In the genomic region with DNA sequence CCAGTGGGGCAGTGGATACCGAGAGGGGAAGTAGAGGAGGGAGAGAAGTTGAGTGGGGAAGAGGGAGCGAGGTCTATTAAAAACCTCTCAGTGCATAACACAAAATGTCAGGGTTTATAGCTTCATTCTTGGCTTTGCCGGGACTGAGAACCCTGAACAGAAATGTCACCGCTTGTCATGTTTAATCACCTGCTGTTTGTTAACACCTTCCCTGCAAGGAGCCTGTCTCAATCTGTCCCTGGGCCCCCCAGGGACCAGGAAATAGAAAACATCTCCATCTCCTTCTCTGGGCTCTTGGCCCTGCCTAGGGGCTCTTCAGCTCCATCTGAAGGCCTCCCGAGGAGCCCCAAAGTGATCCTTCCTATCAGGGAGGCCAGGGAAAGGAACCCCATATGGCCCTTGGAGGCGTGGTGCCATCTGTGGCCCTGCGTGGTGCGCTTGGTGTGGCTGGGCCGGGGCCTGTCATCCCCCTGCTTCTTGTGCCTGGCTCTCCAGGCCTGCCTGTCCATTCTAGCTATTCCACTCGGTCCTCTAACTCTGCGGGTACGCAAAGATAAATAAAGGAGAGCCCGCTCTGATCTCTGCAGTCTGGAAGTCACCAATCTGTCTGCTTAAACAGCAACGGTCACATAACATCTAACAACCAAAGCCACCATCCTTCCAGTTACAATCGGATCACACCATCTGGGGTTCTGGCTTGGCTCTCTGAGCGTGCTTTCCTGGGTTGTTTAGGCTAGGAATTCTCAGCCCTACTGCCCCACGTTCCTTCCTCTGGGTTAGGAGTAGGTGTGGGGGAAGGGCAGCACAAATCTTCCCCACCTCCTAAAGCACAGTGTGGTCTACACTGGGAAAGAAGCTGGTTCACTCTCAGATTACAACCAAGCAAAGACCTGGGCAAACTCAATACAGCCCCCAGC, we compare ENCODE assay signal across 14 cellular contexts.
DNase-seq lines count a peak whose midpoint lies in the region; ATAC-seq and TF ChIP-seq lines count a peak whose summit lies in the region.
"Had no signal": no experiment of that assay in that cellular context is flagged by ENCODE, and none has a peak within 500 bp of the region (broad histone marks: within the 10 kb centered on the region; RNA-seq: fewer than 3 reads in every experiment).

No MANE protein-coding gene starts in this region.

- 47 to 52% (median 49%) methylated on average over 17 of the region's 17 CpGs for WGBS in heart left ventricle, 4 donors
- 40 to 53% methylated on average over 2 to 17 of the region's 17 CpGs for WGBS in transverse colon (ENCODE audit: low coverage in 1 of 2), 2 donors

- TF ChIP-seq CTCF in heart left ventricle (IDR thresholded peaks at IDR 0.05) (no peak), WERI-Rb-1 (IDR thresholded peaks at IDR 0.05; ENCODE audit: low read depth, low read length) (no peak), mesothelial cell of epicardium (IDR thresholded peaks at IDR 0.05; ENCODE audit: unreplicated experiment) (no peak), transverse colon (IDR thresholded peaks at IDR 0.05) (no peak)

- DNase-seq in heart left ventricle: no peak
- no peak for DNase-seq in Right ventricle myocardium superior
- DNase-seq in WERI-Rb-1: peak; percentile 80
- DNase-seq in mesothelial cell of epicardium (ENCODE audit: low spot score in 2 of 2, unreplicated experiment in 2 of 2): no peak
- no peak for DNase-seq in transverse colon
- DNase-seq in mesenteric fat pad (ENCODE audit: low spot score): no peak
- no peak for DNase-seq in activated naive CD4-positive, alpha-beta T cell treated with Interleukin-2 at 50 U/mL for 16 hours
- DNase-seq: GDM1, NCI-H774 had no signal

- no peak overlapping the region for H3K4me3 ChIP-seq in heart left ventricle
- peak overlapping the region; percentile 7 for H3K4me3 ChIP-seq in WERI-Rb-1 (ENCODE audit: low read depth, low read length)
- no peak overlapping the region for H3K4me3 ChIP-seq in transverse colon
- H3K4me3 ChIP-seq: ascending aorta, SJSA1 had no signal

- H3K27ac Mint-ChIP-seq in mesothelial cell of epicardium: peak overlapping the region; percentile 8

- peaks cover 65% of the 10 kb centered on the region for H3K4me1 Mint-ChIP-seq in mesothelial cell of epicardium

- ATAC-seq in heart left ventricle: no peak
- no peak for ATAC-seq in Right ventricle myocardium superior (ENCODE audit: poor library complexity)
- ATAC-seq in HG03139 (IDR thresholded peaks at IDR 0.05; ENCODE audit: unreplicated experiment): no peak
- ATAC-seq: natural killer cell treated with Interleukin-12 subunit alpha and Interleukin-12 subunit beta and Interleukin-15 and Interleukin-18, amount 100 ng/mL, for 72 hours had no signal

- no peak overlapping the region for H3K4me3 Mint-ChIP-seq in mesothelial cell of epicardium
- H3K4me3 Mint-ChIP-seq: natural killer cell treated with Interleukin-12 subunit alpha and Interleukin-12 subunit beta and Interleukin-15 and Interleukin-18, amount 100 ng/mL, for 72 hours had no signal

- no peaks in the 10 kb centered on the region for H3K9me3 Mint-ChIP-seq in mesothelial cell of epicardium
- H3K9me3 Mint-ChIP-seq: natural killer cell treated with Interleukin-12 subunit alpha and Interleukin-12 subunit beta and Interleukin-15 and Interleukin-18, amount 100 ng/mL, for 72 hours had no signal

- no peak for TF ChIP-seq EP300 in transverse colon (IDR thresholded peaks at IDR 0.05; ENCODE audit: low read depth)

- in situ Hi-C loops in transverse colon (cut with MboI; ENCODE audit: low pct_ligation_motif_present in 1 of 4, low pct_unique_long_range_greater_than_20kb in 1 of 4, low sequenced_read_pairs in 3 of 4): loop anchor here in 1 of 4 donors (25.0 kb wide), 1 partner anchor 180 kb away; no protein-coding TSS in a partner anchor

- intact Hi-C loops in heart left ventricle (cut with DNase I): loop anchor here in 4 of 10 donors (5.0 to 10.0 kb wide), 5 partner anchors 110 to 858 kb away; partner anchors contain the start of genes CASZ1 (in 1 of the 4) and CLSTN1 (in 1 of the 4)
- intact Hi-C loops in Right ventricle myocardium superior (cut with DNase I): no loop called here
- intact Hi-C loops in transverse colon (cut with DNase I; ENCODE audit: low total_unique reads): no loop called here

- no peaks in the 10 kb centered on the region for H3K9me3 ChIP-seq in heart left ventricle
- no peaks in the 10 kb centered on the region for H3K9me3 ChIP-seq in WERI-Rb-1 (ENCODE audit: severe bottlenecking)
- no peaks in the 10 kb centered on the region for H3K9me3 ChIP-seq in transverse colon
- H3K9me3 ChIP-seq: ascending aorta, SJSA1 had no signal

- no peaks in the 10 kb centered on the region for H3K36me3 Mint-ChIP-seq in mesothelial cell of epicardium
- H3K36me3 Mint-ChIP-seq: natural killer cell treated with Interleukin-12 subunit alpha and Interleukin-12 subunit beta and Interleukin-15 and Interleukin-18, amount 100 ng/mL, for 72 hours had no signal

- H3K27me3 ChIP-seq in heart left ventricle: no peaks in the 10 kb centered on the region
- no peaks in the 10 kb centered on the region for H3K27me3 ChIP-seq in WERI-Rb-1 (ENCODE audit: insufficient read depth, low read depth, severe bottlenecking)
- H3K27me3 ChIP-seq in transverse colon: no peaks in the 10 kb centered on the region
- H3K27me3 ChIP-seq: ascending aorta had no signal

- H3K36me3 ChIP-seq in heart left ventricle (no peaks in the 10 kb centered on the region), WERI-Rb-1 (peaks cover 3% of the 10 kb centered on the region), transverse colon (no peaks in the 10 kb centered on the region)
- H3K36me3 ChIP-seq: ascending aorta, SJSA1 had no signal

- TF ChIP-seq POLR2A in heart left ventricle (IDR thresholded peaks at IDR 0.05) (no peak), transverse colon (IDR thresholded peaks at IDR 0.05) (no peak)

- peak overlapping the region; percentile 33 to 94 (median 82) for H3K27ac ChIP-seq in heart left ventricle
- H3K27ac ChIP-seq in WERI-Rb-1: peak overlapping the region; percentile 99
- peak overlapping the region; percentile 79 to 95 (median 94) for H3K27ac ChIP-seq in transverse colon
- H3K27ac ChIP-seq: ascending aorta, KMS-11, SJSA1 had no signal

- no peaks in the 10 kb centered on the region for H3K27me3 Mint-ChIP-seq in mesothelial cell of epicardium (ENCODE audit: low read depth)
- H3K27me3 Mint-ChIP-seq: natural killer cell treated with Interleukin-12 subunit alpha and Interleukin-12 subunit beta and Interleukin-15 and Interleukin-18, amount 100 ng/mL, for 72 hours had no signal

- H3K4me1 ChIP-seq in heart left ventricle (peaks cover 29 to 100% (median 93%) of the 10 kb centered on the region in 12 donors), transverse colon (peaks cover 79 to 99% (median 83%) of the 10 kb centered on the region in 4 donors)
- H3K4me1 ChIP-seq: SJSA1 had no signal
